In the genomic region with DNA sequence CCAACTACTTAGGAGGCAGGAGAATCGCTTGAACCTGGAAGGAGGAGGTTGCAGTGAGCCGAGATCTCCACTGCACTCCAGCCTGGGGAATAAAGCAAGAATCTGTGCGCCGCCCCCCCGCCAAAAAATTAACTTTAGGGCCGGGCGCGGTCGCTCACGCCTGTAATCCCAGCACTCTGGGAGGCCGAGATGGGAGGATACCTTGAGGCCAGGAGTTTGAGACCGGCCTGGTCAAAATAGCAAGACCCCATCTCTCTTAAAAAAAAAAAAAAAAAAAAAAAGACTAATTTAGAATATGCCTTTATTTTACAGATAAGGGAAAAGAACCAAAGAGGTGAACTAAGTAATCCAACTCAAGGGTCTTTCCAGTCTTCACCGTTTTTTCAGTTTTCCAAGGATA, we compare ENCODE assay signal across 8 cellular contexts. TPM values are rescaled to one million over a fixed set of nuclear protein-coding genes. Genes with fewer than 3 reads are reported as not detected.
DNase-seq lines count a peak whose midpoint lies in the region; ATAC-seq, FAIRE-seq and TF ChIP-seq lines count a peak whose summit lies in the region.

No MANE protein-coding gene starts in this region.

- no peak for DNase-seq in activated CD4-positive, alpha-beta T cell treated with anti-CD3 and anti-CD28 coated beads, Interleukin-2, amount 10 ng/mL, durations not matched to agents 7 days and 5 days
- DNase-seq in activated CD4-positive, alpha-beta T cell treated with anti-CD3 and anti-CD28 coated beads for 1 hour = no peak
- no peak for DNase-seq in activated naive CD8-positive, alpha-beta T cell treated with anti-CD3 and anti-CD28 coated beads, Interleukin-2, amount 10 ng/mL, durations not matched to agents 7 days and 5 days
- DNase-seq in left lung = no peak
- DNase-seq in thoracic aorta (ENCODE audit: low spot score) = no peak
- no peak for DNase-seq in RCC 7860 (ENCODE audit: low spot score)
- no peak for DNase-seq in left lobe of liver (ENCODE audit: low spot score)

- no peaks in the 10 kb centered on the region for H3K27me3 Mint-ChIP-seq in activated CD4-positive, alpha-beta T cell treated with anti-CD3 and anti-CD28 coated beads, Interleukin-2, amount 10 ng/mL, durations not matched to agents 7 days and 5 days
- no peaks in the 10 kb centered on the region for H3K27me3 Mint-ChIP-seq in activated naive CD8-positive, alpha-beta T cell treated with anti-CD3 and anti-CD28 coated beads, Interleukin-2, amount 10 ng/mL, durations not matched to agents 7 days and 5 days

- H3K4me3 ChIP-seq in left lung = peak overlapping the region; percentile 76 to 77
- peak overlapping the region; percentile 85 for H3K4me3 ChIP-seq in thoracic aorta

- no peak for TF ChIP-seq CTCF in left lung (IDR thresholded peaks at IDR 0.05)
- TF ChIP-seq CTCF in thoracic aorta (IDR thresholded peaks at IDR 0.05) = no peak

- H3K4me1 Mint-ChIP-seq in activated CD4-positive, alpha-beta T cell treated with anti-CD3 and anti-CD28 coated beads, Interleukin-2, amount 10 ng/mL, durations not matched to agents 7 days and 5 days = peaks cover 43% of the 10 kb centered on the region
- peaks cover 40% of the 10 kb centered on the region for H3K4me1 Mint-ChIP-seq in activated naive CD8-positive, alpha-beta T cell treated with anti-CD3 and anti-CD28 coated beads, Interleukin-2, amount 10 ng/mL, durations not matched to agents 7 days and 5 days

- peak overlapping the region; percentile 98 for H3K27ac Mint-ChIP-seq in activated CD4-positive, alpha-beta T cell treated with anti-CD3 and anti-CD28 coated beads, Interleukin-2, amount 10 ng/mL, durations not matched to agents 7 days and 5 days
- peak overlapping the region; percentile 97 for H3K27ac Mint-ChIP-seq in activated naive CD8-positive, alpha-beta T cell treated with anti-CD3 and anti-CD28 coated beads, Interleukin-2, amount 10 ng/mL, durations not matched to agents 7 days and 5 days

- CTCF ChIA-PET in activated CD4-positive, alpha-beta T cell treated with anti-CD3 and anti-CD28 coated beads, Interleukin-2, amount 10 ng/mL, durations not matched to agents 7 days and 5 days (lab: Charles Lee) = interaction anchor here (0.6 kb wide), 1 partner anchor 27 kb away, joined by 4 read pairs; no protein-coding TSS in a partner anchor

- H3K4me1 ChIP-seq in left lung (peaks cover 43 to 62% of the 10 kb centered on the region in 2 donors), thoracic aorta (ENCODE audit: control insufficient read depth in 1 of 2, low read depth in 2 of 2) (peaks cover 35 to 47% of the 10 kb centered on the region in 2 donors)

- H3K36me3 ChIP-seq in left lung (peaks cover 0 to 44% of the 10 kb centered on the region in 2 donors), thoracic aorta (peaks cover 6% of the 10 kb centered on the region)

- no peaks in the 10 kb centered on the region for H3K9me3 ChIP-seq in left lung
- H3K9me3 ChIP-seq in thoracic aorta = no peaks in the 10 kb centered on the region

- intact Hi-C loops in left lung (cut with DNase I) = no loop called here

- peak overlapping the region; percentile 92 for H3K4me3 Mint-ChIP-seq in activated CD4-positive, alpha-beta T cell treated with anti-CD3 and anti-CD28 coated beads, Interleukin-2, amount 10 ng/mL, durations not matched to agents 7 days and 5 days
- peak overlapping the region; percentile 99 for H3K4me3 Mint-ChIP-seq in activated naive CD8-positive, alpha-beta T cell treated with anti-CD3 and anti-CD28 coated beads, Interleukin-2, amount 10 ng/mL, durations not matched to agents 7 days and 5 days

- POLR2A ChIA-PET in activated CD4-positive, alpha-beta T cell treated with anti-CD3 and anti-CD28 coated beads, Interleukin-2, amount 10 ng/mL, durations not matched to agents 7 days and 5 days (lab: Charles Lee) = no interaction called here
- POLR2A ChIA-PET in activated naive CD8-positive, alpha-beta T cell treated with anti-CD3 and anti-CD28 coated beads, Interleukin-2, amount 10 ng/mL, durations not matched to agents 7 days and 5 days (lab: Charles Lee) = interaction anchor here (0.7 kb wide), 1 partner anchor 24 kb away, joined by 4 read pairs; no protein-coding TSS in a partner anchor

- ATAC-seq in activated naive CD8-positive, alpha-beta T cell treated with anti-CD3 and anti-CD28 coated beads, Interleukin-2, amount 10 ng/mL, durations not matched to agents 7 days and 5 days (ENCODE audit: low read depth) = no peak
- no peak for ATAC-seq in left lung
- no peak for ATAC-seq in thoracic aorta (ENCODE audit: insufficient number of reproducible peaks, low FRiP score, low read depth)
- ATAC-seq in HG02763 (IDR thresholded peaks at IDR 0.05; ENCODE audit: unreplicated experiment) = no peak
- no peak for ATAC-seq in left lobe of liver

- H3K27me3 ChIP-seq in left lung (no peaks in the 10 kb centered on the region), thoracic aorta (replicated peaks; ENCODE audit: insufficient read depth) (no peaks in the 10 kb centered on the region)

- H3K9me3 Mint-ChIP-seq in activated CD4-positive, alpha-beta T cell treated with anti-CD3 and anti-CD28 coated beads, Interleukin-2, amount 10 ng/mL, durations not matched to agents 7 days and 5 days = no peaks in the 10 kb centered on the region
- H3K9me3 Mint-ChIP-seq in activated naive CD8-positive, alpha-beta T cell treated with anti-CD3 and anti-CD28 coated beads, Interleukin-2, amount 10 ng/mL, durations not matched to agents 7 days and 5 days = no peaks in the 10 kb centered on the region

- no peak for FAIRE-seq in RCC 7860 (lab: Jason Lieb, UNC)

- H3K27ac ChIP-seq in left lung (no peak overlapping the region), thoracic aorta (no peak overlapping the region)

- peaks cover 40% of the 10 kb centered on the region for H3K36me3 Mint-ChIP-seq in activated CD4-positive, alpha-beta T cell treated with anti-CD3 and anti-CD28 coated beads, Interleukin-2, amount 10 ng/mL, durations not matched to agents 7 days and 5 days (ENCODE audit: low read depth)
- H3K36me3 Mint-ChIP-seq in activated naive CD8-positive, alpha-beta T cell treated with anti-CD3 and anti-CD28 coated beads, Interleukin-2, amount 10 ng/mL, durations not matched to agents 7 days and 5 days = peaks cover 33% of the 10 kb centered on the region

RNA-seq across cellular contexts. Expression of a gene that starts 1.2 kb away (rescaled TPM):
- total RNA-seq in activated CD4-positive, alpha-beta T cell treated with anti-CD3 and anti-CD28 coated beads, Interleukin-2, amount 10 ng/mL, durations not matched to agents 7 days and 5 days = 10 to 100 TPM; 44.1 to 44.5 TPM
- total RNA-seq in activated naive CD8-positive, alpha-beta T cell treated with anti-CD3 and anti-CD28 coated beads, Interleukin-2, amount 10 ng/mL, durations not matched to agents 7 days and 5 days = 10 to 100 TPM; 62.1 to 65.7 TPM
- total RNA-seq in left lung (10 to 100 TPM; 28.0 to 30.6 TPM), thoracic aorta (10 to 100 TPM; 31.3 to 36.0 TPM), left lobe of liver (8.2 TPM)

RNA-seq across cellular contexts. Expression of a gene that starts 35.6 kb away (rescaled TPM):
- 10 to 100 TPM; 51.6 to 53.7 TPM for total RNA-seq in activated CD4-positive, alpha-beta T cell treated with anti-CD3 and anti-CD28 coated beads, Interleukin-2, amount 10 ng/mL, durations not matched to agents 7 days and 5 days
- 10 to 100 TPM; 58.7 to 60.4 TPM for total RNA-seq in activated naive CD8-positive, alpha-beta T cell treated with anti-CD3 and anti-CD28 coated beads, Interleukin-2, amount 10 ng/mL, durations not matched to agents 7 days and 5 days
- total RNA-seq in left lung (10 to 100 TPM; 28.7 to 36.2 TPM), thoracic aorta (10 to 100 TPM; 20.3 to 53.7 TPM), left lobe of liver (12.1 TPM)
